In genomic region chr1:23638188-23638619, GRCh38 we compare ENCODE assay signal across 13 cellular contexts. TPM values are rescaled to one million over a fixed set of nuclear protein-coding genes. Genes with fewer than 3 reads are reported as not detected.
A peak's percentile ranks its signal among the peaks of the same experiment; 100 is the strongest.
DNase-seq lines count a peak whose midpoint lies in the region; ATAC-seq and TF ChIP-seq lines count a peak whose summit lies in the region.
"Had no signal": no experiment of that assay in that cellular context is flagged by ENCODE, and none has a peak within 500 bp of the region (broad histone marks: within the 10 kb centered on the region; RNA-seq: fewer than 3 reads in every experiment).

No MANE protein-coding gene starts in this region.

- intact Hi-C loops in IMR-90 (cut with micrococcal nuclease) = loop anchor here (10.0 kb wide), 1 partner anchor 663 kb away; the partner anchor contains the start of gene LACTBL1
- intact Hi-C loops in adrenal gland (cut with DNase I) = loop anchor here in 1 of 2 donors (5.0 kb wide), 1 partner anchor 96 kb away; no protein-coding TSS in a partner anchor
- intact Hi-C loops in right cardiac atrium (cut with DNase I) = loop anchor here in 1 of 4 donors (2.0 to 5.0 kb wide), 2 partner anchors 93 to 141 kb away; no protein-coding TSS in a partner anchor

- H3K56ac ChIP-seq in IMR-90 (ENCODE audit: extremely low read depth, insufficient read depth, low read length) = no peak overlapping the region

- no peak overlapping the region for H3K14ac ChIP-seq in IMR-90 (replicated peaks; ENCODE audit: low read depth, low read length)

- POLR2A ChIA-PET in IMR-90 (lab: Charles Lee; ENCODE audit: unreplicated experiment) = no interaction called here

- H4K8ac ChIP-seq in IMR-90 (ENCODE audit: low read depth in 2 of 2, low read length in 2 of 2) = no peak overlapping the region

- H2BK20ac ChIP-seq in IMR-90 (ENCODE audit: low read depth, low read length) = no peak overlapping the region

- peaks cover 5% of the 10 kb centered on the region for H3K9me1 ChIP-seq in IMR-90 (ENCODE audit: insufficient read depth, low read length)

- H3K4me3 ChIP-seq in IMR-90 (ENCODE audit: insufficient read depth, low read depth, low read length) (no peak overlapping the region), adrenal gland (no peak overlapping the region), right cardiac atrium (ENCODE audit: low read length) (no peak overlapping the region), subcutaneous abdominal adipose tissue (ENCODE audit: low read depth in 1 of 5, low read length in 5 of 5) (no peak overlapping the region)
- H3K4me3 ChIP-seq: esophagus squamous epithelium, lung, upper lobe of left lung had no signal

- no peak overlapping the region for H2BK120ac ChIP-seq in IMR-90 (ENCODE audit: low read depth, low read length)

- H3K4ac ChIP-seq in IMR-90 (ENCODE audit: low read depth, low read length) = no peak overlapping the region

- H3K4me1 ChIP-seq in IMR-90 (ENCODE audit: control insufficient read depth, insufficient read depth, low read length) = peaks cover 6% of the 10 kb centered on the region
- peaks cover 0 to 19% of the 10 kb centered on the region in 2 donors for H3K4me1 ChIP-seq in adrenal gland (replicated peaks in 1 of 2)
- H3K4me1 ChIP-seq in right cardiac atrium (ENCODE audit: control insufficient read depth, insufficient read depth, low read length) = peaks cover 3% of the 10 kb centered on the region
- peaks cover 10 to 42% (median 27%) of the 10 kb centered on the region in 5 donors for H3K4me1 ChIP-seq in subcutaneous abdominal adipose tissue (ENCODE audit: control insufficient read depth in 5 of 5, insufficient read depth in 5 of 5, low read length in 5 of 5)

- H3K27ac ChIP-seq in IMR-90 (ENCODE audit: insufficient read depth, low read length) (no peak overlapping the region), adrenal gland (peak overlapping the region in 3 of 5 donors; percentile 61 to 81 (median 63)), right cardiac atrium (ENCODE audit: low read length) (no peak overlapping the region), subcutaneous abdominal adipose tissue (ENCODE audit: low read depth, low read length) (peak overlapping the region; percentile 65), substantia nigra (ENCODE audit: low read depth, low read length, poor library complexity, severe bottlenecking) (no peak overlapping the region)
- H3K27ac ChIP-seq: upper lobe of left lung had no signal

- H4K91ac ChIP-seq in IMR-90 (ENCODE audit: insufficient read depth, low read depth, low read length) = no peak overlapping the region

- CTCF ChIA-PET in IMR-90 (lab: Yijun Ruan, JAX) = interaction anchor here (1.6 to 6.4 kb wide), 3 partner anchors 91 to 107 kb away, joined by 4 to 49 read pairs (median 5); partner anchors contain the start of gene E2F2

- peaks cover 7 to 27% of the 10 kb centered on the region in 2 experiments; a peak in 3 of 4 replicates for H3K79me1 ChIP-seq in IMR-90 (ENCODE audit: low read depth in 1 of 2, low read length in 2 of 2)

- no peak overlapping the region for H3K4me2 ChIP-seq in IMR-90 (ENCODE audit: low read depth, low read length)

- H3K9me3 ChIP-seq in IMR-90 (ENCODE audit: control insufficient read depth, insufficient read depth, low read length) (no peaks in the 10 kb centered on the region), adrenal gland (replicated peaks in 1 of 3) (no peaks in the 10 kb centered on the region), right cardiac atrium (ENCODE audit: control insufficient read depth, low read length) (no peaks in the 10 kb centered on the region), subcutaneous abdominal adipose tissue (ENCODE audit: control insufficient read depth in 5 of 5, low read length in 5 of 5) (no peaks in the 10 kb centered on the region)
- H3K9me3 ChIP-seq: esophagus squamous epithelium, upper lobe of left lung had no signal

- peak overlapping the region; percentile 69 for H2AFZ ChIP-seq in IMR-90 (replicated peaks; ENCODE audit: low read length, poor library complexity)

- H2AK5ac ChIP-seq in IMR-90 (ENCODE audit: low read depth, low read length) = peak overlapping the region; percentile 34

- DNase-seq in IMR-90 = no peak
- DNase-seq in adrenal gland = peak in 6 of 7 donors; percentile 45 to 86 (median 66)
- DNase-seq in right cardiac atrium = peak in 2 of 3 donors; percentile 36 to 75
- DNase-seq in activated CD4-positive, alpha-beta T cell treated with anti-CD3 and anti-CD28 coated beads, Interleukin-2, amount 50 U/mL, for 1 hour = no peak
- DNase-seq in substantia nigra (lab: John Stamatoyannopoulos, UW) = no peak
- DNase-seq: activated CD4-positive, alpha-beta T cell treated with anti-CD3 and anti-CD28 coated beads for 36 hours; activated CD8-positive, alpha-beta memory T cell treated with anti-CD3 and anti-CD28 coated beads, Interleukin-2, amount 10 ng/mL, durations not matched to agents 7 days and 5 days; esophagus squamous epithelium; HCEC 1CT; upper lobe of left lung had no signal

- no peak overlapping the region for H2BK5ac ChIP-seq in IMR-90 (ENCODE audit: low read depth, low read length, poor library complexity, severe bottlenecking)

- no peaks in the 10 kb centered on the region; the same call in 1 of the 2 replicates for H3K27me3 ChIP-seq in IMR-90 (ENCODE audit: control insufficient read depth, insufficient read depth, low read length)
- no peaks in the 10 kb centered on the region for H3K27me3 ChIP-seq in adrenal gland
- H3K27me3 ChIP-seq in right cardiac atrium (ENCODE audit: control insufficient read depth, insufficient read depth) = no peaks in the 10 kb centered on the region
- peaks cover 0 to 4% (median 0%) of the 10 kb centered on the region in 5 donors for H3K27me3 ChIP-seq in subcutaneous abdominal adipose tissue (ENCODE audit: control insufficient read depth in 5 of 5, insufficient read depth in 4 of 5, low read length in 5 of 5)
- H3K27me3 ChIP-seq: upper lobe of left lung had no signal

- BruUV-seq in IMR-90 (replicated peaks; lab: Mats Ljungman, UMichigan) = no TSS peak

- TF ChIP-seq CTCF in IMR-90 (conservative IDR thresholded peaks at IDR 0.05; ENCODE audit: low read depth, low read length) (no peak), adrenal gland (IDR thresholded peaks at IDR 0.05) (no peak)

- in situ Hi-C loops in IMR-90 (cut with MboI; ENCODE audit: low sequenced_read_pairs) = loop anchor here (5.0 to 25.0 kb wide), 2 partner anchors 91 to 651 kb away; no protein-coding TSS in a partner anchor

- no peak for TF ChIP-seq RAD21 in IMR-90 (IDR thresholded peaks at IDR 0.05; ENCODE audit: low read length)

- H3K18ac ChIP-seq in IMR-90 (ENCODE audit: low read depth, low read length) = no peak overlapping the region

- peak overlapping the region; percentile 45 for H2AK9ac ChIP-seq in IMR-90 (replicated peaks; ENCODE audit: low read depth, low read length, poor library complexity)

- dilution Hi-C loops in IMR-90 (cut with HindIII; ENCODE audit: low sequenced_read_pairs, unreplicated experiment) = no loop called here

- H4K5ac ChIP-seq in IMR-90 (ENCODE audit: low read depth, low read length) = no peak overlapping the region

- no peak for ATAC-seq in IMR-90 (ENCODE audit: low read depth)
- ATAC-seq in right cardiac atrium = peak; percentile 27 to 64
- ATAC-seq in HG03280 (IDR thresholded peaks at IDR 0.05; ENCODE audit: unreplicated experiment) = no peak

- H3K36me3 ChIP-seq in IMR-90 (ENCODE audit: control insufficient read depth, insufficient read depth, low read length) (no peaks in the 10 kb centered on the region), adrenal gland (replicated peaks in 1 of 2) (no peaks in the 10 kb centered on the region), subcutaneous abdominal adipose tissue (ENCODE audit: control insufficient read depth in 5 of 5, insufficient read depth in 5 of 5, low read length in 5 of 5) (no peaks in the 10 kb centered on the region)
- H3K36me3 ChIP-seq: esophagus squamous epithelium, upper lobe of left lung had no signal

- no peak overlapping the region for H3K23ac ChIP-seq in IMR-90 (ENCODE audit: low read depth, low read length)

- no peaks in the 10 kb centered on the region for H4K20me1 ChIP-seq in IMR-90 (ENCODE audit: insufficient read depth, low read length)

- H2BK15ac ChIP-seq in IMR-90 (ENCODE audit: low read depth, low read length) = no peak overlapping the region

- WGBS in IMR-90 (ENCODE audit: extremely low coverage in 2 of 2, insufficient read length in 1 of 2), 2 experiments = 50% methylated on average over 2 of the region's 4 CpGs; no CpG with 5 or more reads in 1 of the 2 experiments
- 31 to 58% (median 43%) methylated on average over 4 of the region's 4 CpGs for WGBS in adrenal gland, 4 donors
- 57% methylated on average over 4 of the region's 4 CpGs for WGBS in right cardiac atrium

- H3K9ac ChIP-seq in IMR-90 (ENCODE audit: low read depth, low read length) = no peak overlapping the region
- H3K9ac ChIP-seq in subcutaneous abdominal adipose tissue (ENCODE audit: low read length in 5 of 5) = no peak overlapping the region

- TF ChIP-seq POLR2A in IMR-90 (IDR thresholded peaks at IDR 0.05; ENCODE audit: low read depth, low read length) = no peak
- TF ChIP-seq POLR2A in adrenal gland (IDR thresholded peaks at IDR 0.05) = no peak

TF ChIP-seq in IMR-90, 13 proteins besides CTCF, POLR2A, EP300 and RAD21:
- TF ChIP-seq USF2 (IDR thresholded peaks at IDR 0.05; ENCODE audit: low read depth, low read length) (peak; percentile 46; the same call in 1 of the 2 replicates), NFE2L2 (IDR thresholded peaks at IDR 0.05; ENCODE audit: low read depth, low read length) (no peak)
TF ChIP-seq in IMR-90: peak in this region for 1.

RNA-seq across cellular contexts. Expression of gene RPL11, which starts 53.4 kb away (rescaled TPM):
- total RNA-seq in IMR-90 (2012; rRNA removed) (452 and 980 TPM in 2 replicates), adrenal gland (100 to 1,000 TPM; 685 to 982 (median 819) TPM), right cardiac atrium (100 to 1,000 TPM; 586 to 826 (median 727) TPM)
- polyA plus RNA-seq in IMR-90 (2012; rRNA removed) (1,692 and 1,751 TPM in 2 replicates), adrenal gland (1,000 to 10,000 TPM; 1,450 to 2,028 (median 1,673) TPM), right cardiac atrium (1,436 TPM)
- polyA plus RNA-seq in IMR-90 (2012; cell fraction: cytosol; rRNA removed) = 209 and 733 TPM in 2 replicates
- 34.7 and 396 TPM in 2 replicates for polyA plus RNA-seq in IMR-90 (2012; cell fraction: nucleus; rRNA removed; ENCODE audit: low replicate concordance)

Comparison
In these comparisons a context has a peak if more than half of its experiments do, and no peak if none do; other contexts are left out.
1. ATAC-seq: peak in right cardiac atrium (2 of 2); none in IMR-90 (single experiment) and HG03280 (single experiment).
2. DNase-seq: peak in adrenal gland (6 of 7) and right cardiac atrium (2 of 3); none in IMR-90 (single experiment), activated CD4-positive, alpha-beta T cell treated with anti-CD3 and anti-CD28 coated beads, Interleukin-2, amount 50 U/mL, for 1 hour (single experiment) and substantia nigra (0 of 49).
3. H3K27ac ChIP-seq: peak in adrenal gland (3 of 5) and subcutaneous abdominal adipose tissue (single experiment); none in IMR-90 (single experiment), right cardiac atrium (single experiment) and substantia nigra (single experiment).